In genomic region chr7:66413379-66414114, GRCh38 we compare ENCODE assay signal across 8 cellular contexts.
DNase-seq lines count a peak whose midpoint lies in the region; ATAC-seq, FAIRE-seq and TF ChIP-seq lines count a peak whose summit lies in the region.

No MANE protein-coding gene starts in this region.

- H3K9me2 ChIP-seq in SK-N-SH = no peaks in the 10 kb centered on the region

- WGBS in A549 (ENCODE audit: missing lambda C conversion rate) = 10% methylated on average over 15 of the region's 49 CpGs
- 2% methylated on average over 26 of the region's 49 CpGs for WGBS in SK-N-SH (ENCODE audit: low lambda C conversion rate)
- 1 to 6% (median 2%) methylated on average over 19 to 49 of the region's 49 CpGs for WGBS in ovary, 3 donors

- H3K27me3 ChIP-seq in SK-N-SH (ENCODE audit: insufficient read depth) = no peaks in the 10 kb centered on the region
- no peaks in the 10 kb centered on the region for H3K27me3 ChIP-seq in adipocyte (replicated peaks; ENCODE audit: control insufficient read depth, insufficient read depth, low read length)
- H3K27me3 ChIP-seq in cardiac muscle cell = no peaks in the 10 kb centered on the region
- H3K27me3 ChIP-seq in ovary = no peaks in the 10 kb centered on the region

- peaks cover 5% of the 10 kb centered on the region; the same call in 1 of the 3 replicates for H3K4me1 ChIP-seq in A549
- peaks cover 4 to 9% of the 10 kb centered on the region in 2 experiments; a peak in 2 of 4 replicates for H3K4me1 ChIP-seq in SK-N-SH (ENCODE audit: control insufficient read depth in 1 of 2, insufficient read depth in 2 of 2, low read depth in 1 of 2, low read length in 1 of 2)
- peaks cover 4% of the 10 kb centered on the region for H3K4me1 ChIP-seq in adipocyte (ENCODE audit: control insufficient read depth, insufficient read depth, low read length)
- H3K4me1 ChIP-seq in cardiac muscle cell (ENCODE audit: low read depth) = no peaks in the 10 kb centered on the region
- peaks cover 1% of the 10 kb centered on the region for H3K4me1 ChIP-seq in ovary (ENCODE audit: insufficient read depth)

- H3K4me3 ChIP-seq in A549 = peak overlapping the region; percentile 39
- H3K4me3 ChIP-seq in SK-N-SH (ENCODE audit: low read depth in 2 of 2, low read length in 1 of 2) = peak overlapping the region; percentile 52 to 60
- peak overlapping the region; percentile 78 for H3K4me3 ChIP-seq in adipocyte (ENCODE audit: low read length)
- peak overlapping the region; percentile 32 for H3K4me3 ChIP-seq in cardiac muscle cell
- peak overlapping the region; percentile 42 for H3K4me3 ChIP-seq in ovary

- intact Hi-C loops in ovary (cut with DNase I) = loop anchor here in 1 of 4 donors (5.0 kb wide), 1 partner anchor 206 kb away; the partner anchor contains the start of gene TPST1

- POLR2A ChIA-PET in A549 (lab: Yijun Ruan, JAX) (interaction anchor here (1.2 kb wide), 2 partner anchors 80 to 209 kb away, joined by 4 to 8 read pairs; partner anchors contain the start of gene TPST1), SK-N-SH (lab: Yijun Ruan, JAX) (interaction anchor here (0.6 to 2.0 kb wide), 3 partner anchors 80 to 209 kb away, joined by 3 to 15 read pairs (median 6); partner anchors contain the start of gene TPST1)

- no peak for TF ChIP-seq EP300 in A549 (IDR thresholded peaks at IDR 0.05)
- TF ChIP-seq EP300 in SK-N-SH (IDR thresholded peaks at IDR 0.05; ENCODE audit: borderline replicate concordance in 1 of 2, low read depth in 1 of 2, low read length in 1 of 2) = no peak
- TF ChIP-seq EP300 in ovary (IDR thresholded peaks at IDR 0.05) = peak; percentile 17

- peak overlapping the region; percentile 80 for H3K4me2 ChIP-seq in A549
- peak overlapping the region; percentile 83 for H3K4me2 ChIP-seq in SK-N-SH

- no peak overlapping the region; the same call in 1 of the 2 replicates for H3K9ac ChIP-seq in SK-N-SH
- peak overlapping the region; percentile 64 for H3K9ac ChIP-seq in adipocyte (ENCODE audit: low read length)

- H3K36me3 ChIP-seq in SK-N-SH (replicated peaks in 1 of 2; ENCODE audit: control insufficient read depth in 1 of 2, insufficient read depth in 2 of 2, low read length in 1 of 2) (no peaks in the 10 kb centered on the region), adipocyte (ENCODE audit: control insufficient read depth, insufficient read depth, low read length, severe bottlenecking) (peaks cover 12% of the 10 kb centered on the region), cardiac muscle cell (no peaks in the 10 kb centered on the region), ovary (no peaks in the 10 kb centered on the region)

- TF ChIP-seq CTCF in A549 (IDR thresholded peaks at IDR 0.05) (peak; percentile 62), SK-N-SH (IDR thresholded peaks at IDR 0.05) (peak; percentile 63), cardiac muscle cell (IDR thresholded peaks at IDR 0.05; ENCODE audit: low read depth, low read length) (peak; percentile 56), ovary (IDR thresholded peaks at IDR 0.05) (peak in 2 of 3 donors; percentile 52 to 55)

- H3K27ac ChIP-seq in A549 (peak overlapping the region in 1 of 2 experiments; percentile 70; a peak in 3 of 6 replicates), SK-N-SH (ENCODE audit: low read depth in 2 of 2, low read length in 1 of 2) (no peak overlapping the region), cardiac muscle cell (no peak overlapping the region), ovary (peak overlapping the region; percentile 53 to 88), temporal lobe (ENCODE audit: low read depth, low read length) (peak overlapping the region; percentile 42)

- peak; percentile 96 for ATAC-seq in A549
- ATAC-seq in GM18907 (IDR thresholded peaks at IDR 0.05; ENCODE audit: unreplicated experiment) = peak; percentile 65
- peak; percentile 37 for ATAC-seq in HG03558 (IDR thresholded peaks at IDR 0.05; ENCODE audit: extremely low read depth, unreplicated experiment)

- no peaks in the 10 kb centered on the region for H3F3A ChIP-seq in SK-N-SH (replicated peaks; ENCODE audit: insufficient read depth)

- CTCF ChIA-PET in A549 (lab: Yijun Ruan, JAX) (interaction anchor here (0.6 to 1.7 kb wide), 19 partner anchors 8 to 353 kb away, joined by 3 to 7 read pairs (median 3); partner anchors contain the start of gene TPST1), SK-N-SH (lab: Yijun Ruan, JAX) (interaction anchor here (0.6 to 2.3 kb wide), 16 partner anchors 9 to 383 kb away, joined by 3 to 10 read pairs (median 4); partner anchors contain the start of gene TPST1)

- H4K20me1 ChIP-seq in SK-N-SH (ENCODE audit: insufficient read depth) = no peaks in the 10 kb centered on the region

- TF ChIP-seq POLR2A in A549 (IDR thresholded peaks at IDR 0.05; ENCODE audit: low read length) = no peak
- TF ChIP-seq POLR2A in ovary (IDR thresholded peaks at IDR 0.05) = peak; percentile 42

- H3K9me3 ChIP-seq in A549 (no peaks in the 10 kb centered on the region), SK-N-SH (no peaks in the 10 kb centered on the region), adipocyte (ENCODE audit: control insufficient read depth, low read length) (no peaks in the 10 kb centered on the region), cardiac muscle cell (ENCODE audit: low read depth) (no peaks in the 10 kb centered on the region), ovary (no peaks in the 10 kb centered on the region)

- TF ChIP-seq RAD21 in A549 (conservative IDR thresholded peaks at IDR 0.05 in 1 of 2, IDR thresholded peaks at IDR 0.05 in 1 of 2) (peak; percentile 59 to 82), SK-N-SH (IDR thresholded peaks at IDR 0.05; ENCODE audit: low read length) (peak; percentile 53)

- no peak for FAIRE-seq in A549 (lab: Jason Lieb, UNC)

- DNase-seq in A549 (ENCODE audit: low read depth in 1 of 2, low spot score in 1 of 2) (peak; percentile 89 to 97), SK-N-SH (peak; percentile 100), adipocyte (ENCODE audit: low read depth) (peak; percentile 93), cardiac muscle cell (ENCODE audit: low read depth in 1 of 2, low spot score in 1 of 2) (peak; percentile 89 to 91), ovary (peak; percentile 93 to 95 (median 94))

- no peaks in the 10 kb centered on the region for H3K79me2 ChIP-seq in SK-N-SH (ENCODE audit: insufficient read depth)

- H2AFZ ChIP-seq in SK-N-SH (ENCODE audit: low read depth) = peak overlapping the region; percentile 81; the same call in 1 of the 2 replicates

TF ChIP-seq in A549, 52 proteins besides CTCF, POLR2A, EP300 and RAD21 (continues in another document):
- TF ChIP-seq SMC3 (IDR thresholded peaks at IDR 0.05) (peak; percentile 73), MAX (IDR thresholded peaks at IDR 0.05) (peak; percentile 98), ATOH8 (CRISPR knock-in tag; IDR thresholded peaks at IDR 0.05; ENCODE audit: low read depth) (peak; percentile 53; the same call in 1 of the 2 replicates)
- TF ChIP-seq, protein P1, sequence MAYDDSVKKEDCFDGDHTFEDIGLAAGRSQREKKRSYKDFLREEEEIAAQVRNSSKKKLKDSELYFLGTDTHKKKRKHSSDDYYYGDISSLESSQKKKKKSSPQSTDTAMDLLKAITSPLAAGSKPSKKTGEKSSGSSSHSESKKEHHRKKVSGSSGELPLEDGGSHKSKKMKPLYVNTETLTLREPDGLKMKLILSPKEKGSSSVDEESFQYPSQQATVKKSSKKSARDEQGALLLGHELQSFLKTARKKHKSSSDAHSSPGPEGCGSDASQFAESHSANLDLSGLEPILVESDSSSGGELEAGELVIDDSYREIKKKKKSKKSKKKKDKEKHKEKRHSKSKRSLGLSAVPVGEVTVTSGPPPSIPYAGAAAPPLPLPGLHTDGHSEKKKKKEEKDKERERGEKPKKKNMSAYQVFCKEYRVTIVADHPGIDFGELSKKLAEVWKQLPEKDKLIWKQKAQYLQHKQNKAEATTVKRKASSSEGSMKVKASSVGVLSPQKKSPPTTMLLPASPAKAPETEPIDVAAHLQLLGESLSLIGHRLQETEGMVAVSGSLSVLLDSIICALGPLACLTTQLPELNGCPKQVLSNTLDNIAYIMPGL (CRISPR knock-in tag; IDR thresholded peaks at IDR 0.05; ENCODE audit: borderline replicate concordance) = no peak

TF ChIP-seq in SK-N-SH, 30 proteins besides CTCF, POLR2A, EP300 and RAD21:
- TF ChIP-seq MAX (IDR thresholded peaks at IDR 0.05; ENCODE audit: low read depth) = peak; percentile 100
- no peak for TF ChIP-seq NFIC (IDR thresholded peaks at IDR 0.05; ENCODE audit: borderline replicate concordance)
- TF ChIP-seq NRF1 (IDR thresholded peaks at IDR 0.05; ENCODE audit: low read depth, low read length) = peak; percentile 76
- TF ChIP-seq FOXJ3 (CRISPR knock-in tag; IDR thresholded peaks at IDR 0.05) = peak; percentile 71; the same call in 1 of the 2 replicates
- no peak for TF ChIP-seq FOXM1 (IDR thresholded peaks at IDR 0.05; ENCODE audit: low read depth)
- TF ChIP-seq SMC3 (IDR thresholded peaks at IDR 0.05; ENCODE audit: low read depth, low read length) = peak; percentile 41
- TF ChIP-seq MXI1 (IDR thresholded peaks at IDR 0.05; ENCODE audit: low read depth, low read length) = peak; percentile 70
- peak; percentile 50; the same call in 1 of the 2 replicates for TF ChIP-seq RFX5 (IDR thresholded peaks at IDR 0.05; ENCODE audit: low read length)

Comparison
In these comparisons a context has a peak if more than half of its experiments do, and no peak if none do; other contexts are left out.
1. ATAC-seq: peak in every context shown above with its lines; median percentile 96 in A549; 65 in GM18907; 37 in HG03558.
2. H3K27ac ChIP-seq: peak in ovary (2 of 2) and temporal lobe (single experiment); none in SK-N-SH (0 of 2) and cardiac muscle cell (single experiment).
3. Of the 12 proteins assayed by ChIP-seq in both A549 and SK-N-SH: peak only in A549: none; only in SK-N-SH: RFX5; in both: CTCF, MAX, RAD21 and SMC3; in neither: 6; mixed calls (peak in some experiments, not most) for 1.
4. Peak in every context shown above with its lines, with median percentiles within 50 percentile points of each other: DNase-seq, H3K4me3 ChIP-seq and CTCF ChIP-seq.